In genomic region chr5:68424799-68425537, GRCh38 we compare ENCODE assay signal across 8 cellular contexts.
DNase-seq lines count a peak whose midpoint lies in the region; ATAC-seq and TF ChIP-seq lines count a peak whose summit lies in the region.

No MANE protein-coding gene starts in this region.

- H3K27ac ChIP-seq in stomach, result peak overlapping the region in 2 of 5 donors; percentile 6 to 14

- no peak for TF ChIP-seq EP300 in stomach (IDR thresholded peaks at IDR 0.05)

- H3K27ac Mint-ChIP-seq in CD14-positive monocyte (peak overlapping the region; percentile 70 to 89 (median 76)), T-helper 17 cell (peak overlapping the region; percentile 83)

- H3K9me3 ChIP-seq in T-helper 17 cell (ENCODE audit: control insufficient read depth, low read length, poor library complexity, severe bottlenecking) (no peaks in the 10 kb centered on the region), stomach (no peaks in the 10 kb centered on the region)

- H3K9me3 Mint-ChIP-seq in CD14-positive monocyte, result peaks cover 0 to 1% (median 0%) of the 10 kb centered on the region in 7 donors

- H3K27me3 Mint-ChIP-seq in CD14-positive monocyte (ENCODE audit: low read depth in 3 of 3) (peaks cover 0 to 3% (median 0%) of the 10 kb centered on the region in 3 donors), T-helper 17 cell (no peaks in the 10 kb centered on the region)

- H3K4me1 ChIP-seq in stomach, result peaks cover 1 to 23% (median 7%) of the 10 kb centered on the region in 4 donors

- intact Hi-C loops in CD14-positive monocyte (cut with micrococcal nuclease) (no loop called here), stomach (cut with DNase I; ENCODE audit: low total_unique reads) (no loop called here)

- 58 to 78% (median 76%) methylated on average over 6 of the region's 6 CpGs for WGBS in stomach, 5 donors

- H3K4me3 Mint-ChIP-seq in CD14-positive monocyte (no peak overlapping the region), T-helper 17 cell (peak overlapping the region; percentile 19)

- H3K4me1 Mint-ChIP-seq in CD14-positive monocyte (peaks cover 23% of the 10 kb centered on the region), T-helper 17 cell (peaks cover 26% of the 10 kb centered on the region)

- H3K27me3 ChIP-seq in stomach, result no peaks in the 10 kb centered on the region

- H3K36me3 Mint-ChIP-seq in CD14-positive monocyte (no peaks in the 10 kb centered on the region), T-helper 17 cell (ENCODE audit: low read depth) (no peaks in the 10 kb centered on the region)

- ATAC-seq in GM19043 (IDR thresholded peaks at IDR 0.05; ENCODE audit: low read depth, unreplicated experiment) (peak; percentile 89), HG03135 (IDR thresholded peaks at IDR 0.05; ENCODE audit: unreplicated experiment) (peak; percentile 77), T-helper 17 cell (peak; percentile 92)

- no peak overlapping the region for H3K4me3 ChIP-seq in stomach

- no peaks in the 10 kb centered on the region for H3K36me3 ChIP-seq in stomach

- TF ChIP-seq POLR2A in stomach (IDR thresholded peaks at IDR 0.05), result no peak

- no peak for DNase-seq in CD14-positive monocyte (ENCODE audit: low spot score)
- no peak for DNase-seq in T-helper 17 cell
- peak; percentile 73 for DNase-seq in iris pigment epithelial cell (ENCODE audit: low read depth)
- no peak for DNase-seq in stomach
- DNase-seq in COLO829 (ENCODE audit: low spot score), result no peak
- DNase-seq in D341Med (ENCODE audit: low spot score), result no peak

- TF ChIP-seq CTCF in CD14-positive monocyte (IDR thresholded peaks at IDR 0.05), result no peak
- no peak for TF ChIP-seq CTCF in stomach (IDR thresholded peaks at IDR 0.05)
